In the genomic region with DNA sequence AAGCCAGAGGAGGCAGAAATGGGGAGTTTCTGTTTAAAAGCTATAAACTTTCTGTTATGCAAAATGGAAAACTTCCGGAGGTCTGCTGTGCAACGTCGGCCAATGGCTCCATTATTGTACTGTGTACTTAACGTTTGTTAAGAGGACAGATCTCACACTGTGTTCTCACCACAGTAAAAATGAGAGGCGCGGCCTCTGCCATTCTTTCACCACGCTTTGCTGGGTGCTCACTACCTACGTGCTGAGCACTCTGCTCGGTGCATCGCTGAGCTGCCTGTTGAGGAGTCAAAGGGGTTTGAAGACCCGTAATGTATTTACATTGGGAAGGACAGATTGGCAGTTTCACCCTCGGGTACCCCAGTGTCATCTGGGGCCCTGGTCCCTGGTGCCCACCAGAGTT, we compare ENCODE assay signal across 19 cellular contexts.
"Had no signal": no experiment of that assay in that cellular context is flagged by ENCODE, and none has a peak within 500 bp of the region (broad histone marks: within the 10 kb centered on the region; RNA-seq: fewer than 3 reads in every experiment).

No MANE protein-coding gene starts in this region.

- H3K4me3 Mint-ChIP-seq: naive thymus-derived CD8-positive, alpha-beta T cell; stimulated activated naive B cell treated with anti-CD40 and anti-IgM and Interleukin-4, amounts not matched to agents 10 μg/mL and 1 μg/mL and 100 μg/mL, for 72 hours; stimulated activated naive CD8-positive, alpha-beta T cell treated with anti-CD3 and anti-CD28 coated beads, Interleukin-15, amount 100 ng/mL, for 72 hours had no signal

- H3K4me1 Mint-ChIP-seq: naive thymus-derived CD8-positive, alpha-beta T cell; stimulated activated naive B cell treated with anti-CD40 and anti-IgM and Interleukin-4, amounts not matched to agents 10 μg/mL and 1 μg/mL and 100 μg/mL, for 72 hours; stimulated activated naive CD8-positive, alpha-beta T cell treated with anti-CD3 and anti-CD28 coated beads, Interleukin-15, amount 100 ng/mL, for 72 hours had no signal

- H3K36me3 ChIP-seq: esophagus muscularis mucosa, gastrocnemius medialis, heart right ventricle, neutrophil, spleen, tibial nerve had no signal

- H3K9me3 Mint-ChIP-seq: naive thymus-derived CD8-positive, alpha-beta T cell; stimulated activated naive CD8-positive, alpha-beta T cell treated with anti-CD3 and anti-CD28 coated beads, Interleukin-15, amount 100 ng/mL, for 72 hours had no signal

- H3K4me1 ChIP-seq: esophagus muscularis mucosa, gastrocnemius medialis, heart right ventricle, spleen, testis, tibial nerve had no signal

- H3K27ac Mint-ChIP-seq: naive thymus-derived CD8-positive, alpha-beta T cell; stimulated activated naive B cell treated with anti-CD40 and anti-IgM and Interleukin-4, amounts not matched to agents 10 μg/mL and 1 μg/mL and 100 μg/mL, for 72 hours; stimulated activated naive CD8-positive, alpha-beta T cell treated with anti-CD3 and anti-CD28 coated beads, Interleukin-15, amount 100 ng/mL, for 72 hours had no signal

- H3K9me3 ChIP-seq: esophagus muscularis mucosa, gastrocnemius medialis, heart right ventricle, neutrophil, spleen, testis, tibial nerve had no signal

- H3K27ac ChIP-seq: epithelial cell of prostate, esophagus muscularis mucosa, gastrocnemius medialis, heart right ventricle, neutrophil, spleen, testis, tibial nerve had no signal

- H3K4me3 ChIP-seq: esophagus muscularis mucosa, gastrocnemius medialis, heart right ventricle, spleen, testis, tibial nerve had no signal

- H3K27me3 ChIP-seq: gastrocnemius medialis, neutrophil, testis, tibial nerve had no signal

- H3K36me3 Mint-ChIP-seq: naive thymus-derived CD8-positive, alpha-beta T cell; stimulated activated naive B cell treated with anti-CD40 and anti-IgM and Interleukin-4, amounts not matched to agents 10 μg/mL and 1 μg/mL and 100 μg/mL, for 72 hours had no signal

- DNase-seq: effector memory CD4-positive, alpha-beta T cell; gastrocnemius medialis; heart right ventricle; hypothalamus; left cardiac atrium; mesendoderm; naive thymus-derived CD8-positive, alpha-beta T cell; posterior cingulate gyrus; spleen; stimulated activated CD4-positive, alpha-beta T cell treated with anti-CD3 and anti-CD28 coated beads, Interleukin-15, amount 100 ng/mL, for 24 hours; stimulated activated CD4-positive, alpha-beta T cell treated with anti-CD3 and anti-CD28 coated beads, Interleukin-1b, Interleukin-23, amount 100 ng/mL, for 48 hours; stimulated activated CD4-positive, alpha-beta T cell treated with anti-CD3 and anti-CD28 coated beads, Interleukin-4, amount 100 ng/mL, for 24 hours; stimulated activated naive B cell treated with anti-CD40 and anti-IgM and Interleukin-4, amounts not matched to agents 10 μg/mL and 1 μg/mL and 100 μg/mL, for 72 hours; stimulated activated naive CD8-positive, alpha-beta T cell treated with anti-CD3 and anti-CD28 coated beads, Interleukin-15, amount 100 ng/mL, for 72 hours; testis had no signal
